ENCODE assay signal across 1 cellular context in the genomic region with DNA sequence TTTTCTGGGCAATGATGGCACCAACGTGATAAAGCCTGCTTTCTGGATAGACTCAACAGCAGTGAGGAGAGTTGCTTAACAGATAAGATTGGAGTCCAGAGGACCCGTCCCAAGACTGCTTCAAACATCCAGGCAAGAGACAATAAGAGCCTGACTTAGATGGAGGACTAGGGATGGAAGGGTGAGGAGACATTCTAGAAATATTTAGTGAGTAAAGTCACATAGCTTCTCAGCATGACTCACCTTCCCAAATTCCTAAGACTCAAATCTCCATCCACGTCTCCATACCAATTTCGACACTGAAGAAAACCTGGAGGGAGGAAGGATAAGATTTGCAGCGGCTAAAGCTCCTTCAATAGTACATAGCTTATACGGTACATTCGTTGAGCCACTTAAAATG.
TF ChIP-seq lines count a peak whose summit lies in the region.

No MANE protein-coding gene starts in this region.

TF ChIP-seq in GM23338, 12 proteins besides CTCF, POLR2A, EP300 and RAD21 (continued from another document):
- TF ChIP-seq, protein P1, sequence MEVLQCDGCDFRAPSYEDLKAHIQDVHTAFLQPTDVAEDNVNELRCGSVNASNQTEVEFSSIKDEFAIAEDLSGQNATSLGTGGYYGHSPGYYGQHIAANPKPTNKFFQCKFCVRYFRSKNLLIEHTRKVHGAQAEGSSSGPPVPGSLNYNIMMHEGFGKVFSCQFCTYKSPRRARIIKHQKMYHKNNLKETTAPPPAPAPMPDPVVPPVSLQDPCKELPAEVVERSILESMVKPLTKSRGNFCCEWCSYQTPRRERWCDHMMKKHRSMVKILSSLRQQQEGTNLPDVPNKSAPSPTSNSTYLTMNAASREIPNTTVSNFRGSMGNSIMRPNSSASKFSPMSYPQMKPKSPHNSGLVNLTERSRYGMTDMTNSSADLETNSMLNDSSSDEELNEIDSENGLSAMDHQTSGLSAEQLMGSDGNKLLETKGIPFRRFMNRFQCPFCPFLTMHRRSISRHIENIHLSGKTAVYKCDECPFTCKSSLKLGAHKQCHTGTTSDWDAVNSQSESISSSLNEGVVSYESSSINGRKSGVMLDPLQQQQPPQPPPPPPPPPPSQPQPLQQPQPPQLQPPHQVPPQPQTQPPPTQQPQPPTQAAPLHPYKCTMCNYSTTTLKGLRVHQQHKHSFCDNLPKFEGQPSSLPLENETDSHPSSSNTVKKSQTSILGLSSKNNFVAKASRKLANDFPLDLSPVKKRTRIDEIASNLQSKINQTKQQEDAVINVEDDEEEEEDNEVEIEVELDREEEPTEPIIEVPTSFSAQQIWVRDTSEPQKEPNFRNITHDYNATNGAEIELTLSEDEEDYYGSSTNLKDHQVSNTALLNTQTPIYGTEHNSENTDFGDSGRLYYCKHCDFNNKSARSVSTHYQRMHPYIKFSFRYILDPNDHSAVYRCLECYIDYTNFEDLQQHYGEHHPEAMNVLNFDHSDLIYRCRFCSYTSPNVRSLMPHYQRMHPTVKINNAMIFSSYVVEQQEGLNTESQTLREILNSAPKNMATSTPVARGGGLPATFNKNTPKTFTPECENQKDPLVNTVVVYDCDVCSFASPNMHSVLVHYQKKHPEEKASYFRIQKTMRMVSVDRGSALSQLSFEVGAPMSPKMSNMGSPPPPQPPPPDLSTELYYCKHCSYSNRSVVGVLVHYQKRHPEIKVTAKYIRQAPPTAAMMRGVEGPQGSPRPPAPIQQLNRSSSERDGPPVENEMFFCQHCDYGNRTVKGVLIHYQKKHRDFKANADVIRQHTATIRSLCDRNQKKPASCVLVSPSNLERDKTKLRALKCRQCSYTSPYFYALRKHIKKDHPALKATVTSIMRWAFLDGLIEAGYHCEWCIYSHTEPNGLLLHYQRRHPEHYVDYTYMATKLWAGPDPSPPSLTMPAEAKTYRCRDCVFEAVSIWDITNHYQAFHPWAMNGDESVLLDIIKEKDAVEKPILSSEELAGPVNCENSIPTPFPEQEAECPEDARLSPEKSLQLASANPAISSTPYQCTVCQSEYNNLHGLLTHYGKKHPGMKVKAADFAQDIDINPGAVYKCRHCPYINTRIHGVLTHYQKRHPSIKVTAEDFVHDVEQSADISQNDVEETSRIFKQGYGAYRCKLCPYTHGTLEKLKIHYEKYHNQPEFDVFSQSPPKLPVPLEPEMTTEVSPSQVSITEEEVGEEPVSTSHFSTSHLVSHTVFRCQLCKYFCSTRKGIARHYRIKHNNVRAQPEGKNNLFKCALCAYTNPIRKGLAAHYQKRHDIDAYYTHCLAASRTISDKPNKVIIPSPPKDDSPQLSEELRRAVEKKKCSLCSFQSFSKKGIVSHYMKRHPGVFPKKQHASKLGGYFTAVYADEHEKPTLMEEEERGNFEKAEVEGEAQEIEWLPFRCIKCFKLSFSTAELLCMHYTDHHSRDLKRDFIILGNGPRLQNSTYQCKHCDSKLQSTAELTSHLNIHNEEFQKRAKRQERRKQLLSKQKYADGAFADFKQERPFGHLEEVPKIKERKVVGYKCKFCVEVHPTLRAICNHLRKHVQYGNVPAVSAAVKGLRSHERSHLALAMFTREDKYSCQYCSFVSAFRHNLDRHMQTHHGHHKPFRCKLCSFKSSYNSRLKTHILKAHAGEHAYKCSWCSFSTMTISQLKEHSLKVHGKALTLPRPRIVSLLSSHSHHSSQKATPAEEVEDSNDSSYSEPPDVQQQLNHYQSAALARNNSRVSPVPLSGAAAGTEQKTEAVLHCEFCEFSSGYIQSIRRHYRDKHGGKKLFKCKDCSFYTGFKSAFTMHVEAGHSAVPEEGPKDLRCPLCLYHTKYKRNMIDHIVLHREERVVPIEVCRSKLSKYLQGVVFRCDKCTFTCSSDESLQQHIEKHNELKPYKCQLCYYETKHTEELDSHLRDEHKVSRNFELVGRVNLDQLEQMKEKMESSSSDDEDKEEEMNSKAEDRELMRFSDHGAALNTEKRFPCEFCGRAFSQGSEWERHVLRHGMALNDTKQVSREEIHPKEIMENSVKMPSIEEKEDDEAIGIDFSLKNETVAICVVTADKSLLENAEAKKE (CRISPR knock-in tag; IDR thresholded peaks at IDR 0.05): no peak
- no peak for TF ChIP-seq JUNB (IDR thresholded peaks at IDR 0.05; ENCODE audit: unreplicated experiment)
